Comparison of ENCODE assay signal across 21 cellular contexts in the genomic region with DNA sequence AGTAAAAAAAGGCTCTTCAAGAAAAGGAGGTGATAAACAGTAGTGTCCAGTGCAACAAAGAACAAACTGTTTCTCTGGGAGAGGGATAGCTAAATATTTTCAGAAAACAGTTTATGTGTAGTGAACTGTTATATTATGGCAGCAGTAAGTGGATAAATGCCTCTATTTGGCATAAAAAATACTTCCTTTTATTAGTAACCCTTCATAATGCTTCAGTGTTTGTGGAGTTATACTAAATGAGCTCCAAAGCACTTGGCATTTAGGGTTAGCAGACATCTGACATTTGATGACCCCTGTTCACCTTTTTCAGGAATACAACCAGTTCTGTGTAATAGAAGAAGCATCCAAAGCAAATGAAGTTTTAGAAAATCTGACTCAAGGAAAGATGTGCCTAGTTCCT.
"Had no signal": no experiment of that assay in that cellular context is flagged by ENCODE, and none has a peak within 500 bp of the region (broad histone marks: within the 10 kb centered on the region; RNA-seq: fewer than 3 reads in every experiment).

No MANE protein-coding gene starts in this region.

- ATAC-seq: activated CD8-positive, alpha-beta T cell treated with anti-CD3 and anti-CD28 coated beads, Interleukin-2, amount 10 ng/mL, durations not matched to agents 7 days and 5 days; activated naive CD4-positive, alpha-beta T cell treated with anti-CD3 and anti-CD28 coated beads, Interleukin-2, amount 50 U/mL, for 72 hours had no signal

- H3K27ac Mint-ChIP-seq: activated CD8-positive, alpha-beta T cell treated with anti-CD3 and anti-CD28 coated beads, Interleukin-2, amount 10 ng/mL, durations not matched to agents 7 days and 5 days; T-helper 2 cell treated with Interferon-gamma antibody and Interleukin-4, amounts not matched to agents 5 μg/mL and 100 μg/mL, for 36 hours had no signal

- H3K4me3 Mint-ChIP-seq: activated CD8-positive, alpha-beta T cell treated with anti-CD3 and anti-CD28 coated beads, Interleukin-2, amount 10 ng/mL, durations not matched to agents 7 days and 5 days; T-helper 2 cell treated with Interferon-gamma antibody and Interleukin-4, amounts not matched to agents 5 μg/mL and 100 μg/mL, for 36 hours had no signal

- H3K9me3 Mint-ChIP-seq: activated naive CD4-positive, alpha-beta T cell treated with anti-CD3 and anti-CD28 coated beads, Interleukin-2, amount 50 U/mL, for 72 hours; T-helper 2 cell treated with Interferon-gamma antibody and Interleukin-4, amounts not matched to agents 5 μg/mL and 100 μg/mL, for 36 hours had no signal

- DNase-seq: activated CD4-positive, alpha-beta T cell treated with anti-CD3 and anti-CD28 coated beads for 48 hours; activated CD4-positive, alpha-beta T cell treated with anti-CD3 and anti-CD28 coated beads, Interleukin-2, amount 50 U/mL, for 4 hours; activated CD4-positive, CD25-positive, alpha-beta regulatory T cell treated with anti-CD3 and anti-CD28 coated beads, Interleukin-2, amount 50 U/mL, for 72 hours; activated CD8-positive, alpha-beta T cell treated with anti-CD3 and anti-CD28 coated beads, Interleukin-2, amount 10 ng/mL, durations not matched to agents 7 days and 5 days; activated T-cell treated with anti-CD3 and anti-CD28 coated beads, Interleukin-2, amount 50 U/mL, for 48 hours; brain microvascular endothelial cell; IMR-90; KG1; NCI-H1092; NCI-H1417; NCI-H1930; NCI-H2107; NCI-H2171 treated with DMSO at 0.1 percent for 48 hours; NCI-H226; NCI-H510A; NCI-H526 treated with DMSO at 0.1 percent for 48 hours; NCI-H82; SIG-M5; T-helper 1 cell had no signal
